ENCODE assay signal across 8 cellular contexts in the genomic region with DNA sequence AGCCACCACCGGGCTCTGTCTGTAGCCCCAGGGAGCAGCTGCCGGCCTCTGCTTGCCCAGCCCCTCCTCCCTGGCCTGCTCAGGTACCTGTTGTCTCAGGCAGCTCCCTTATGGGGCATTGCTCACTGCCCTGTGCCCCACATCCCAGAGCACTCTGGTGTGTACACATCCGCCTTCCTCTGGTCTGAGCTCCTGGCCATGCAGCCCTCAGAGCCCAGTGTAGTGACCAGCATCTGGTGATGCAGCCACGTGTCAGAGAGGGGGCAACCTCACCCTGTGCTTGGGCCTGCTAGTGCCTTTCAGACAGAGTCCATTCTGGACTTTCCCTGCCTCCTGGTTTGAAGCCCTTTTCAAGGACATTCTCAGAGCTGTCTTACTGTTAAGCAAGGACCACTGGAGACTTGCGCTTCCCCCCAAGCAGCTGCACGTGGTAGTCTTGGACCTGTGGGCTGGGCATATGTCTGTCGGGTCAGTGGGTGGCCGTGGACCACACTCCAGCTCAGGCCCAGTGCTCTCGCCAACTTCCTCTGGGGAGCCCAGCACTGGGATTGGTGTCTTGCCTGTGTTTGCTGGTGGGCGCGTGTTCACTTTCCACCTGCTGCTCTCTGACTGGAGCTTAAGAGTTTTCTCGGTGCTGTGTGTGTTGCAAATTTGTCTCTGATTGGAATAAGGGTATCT. TPM values are rescaled to one million over a fixed set of nuclear protein-coding genes. Genes with fewer than 3 reads are reported as not detected.
DNase-seq lines count a peak whose midpoint lies in the region; ATAC-seq and TF ChIP-seq lines count a peak whose summit lies in the region.

No MANE protein-coding gene starts in this region.

- ATAC-seq in natural killer cell: no peak

- H3K14ac ChIP-seq in H9 (ENCODE audit: insufficient read depth, low read length): peak overlapping the region; percentile 14; the same call in 1 of the 2 replicates

- H3K4me2 ChIP-seq in H9 (ENCODE audit: insufficient read depth, insufficient read length, low read length): no peak overlapping the region

- H3K4me3 ChIP-seq in GM12865 (ENCODE audit: low read depth, low read length): peak overlapping the region; percentile 56

- H4K91ac ChIP-seq in H9 (ENCODE audit: insufficient read length, low read depth, low read length): no peak overlapping the region

- H3K4me3 Mint-ChIP-seq in H9 (no peak overlapping the region), natural killer cell (peak overlapping the region; percentile 87), Calu3 (ENCODE audit: low read depth, unreplicated experiment) (no peak overlapping the region)
- H3K4me3 Mint-ChIP-seq in activated CD4-positive, alpha-beta memory T cell treated with anti-CD3 and anti-CD28 coated beads for 36 hours: no peak overlapping the region

- 0 out of 7 replicates have a peak, but pooled peaks cover 0 to 2% (median 1%) of the 10 kb centered on the region in 3 experiments for H3K36me3 Mint-ChIP-seq in H9 (ENCODE audit: insufficient read depth in 1 of 3, low read depth in 3 of 3)
- peaks cover 4% of the 10 kb centered on the region for H3K36me3 Mint-ChIP-seq in activated CD4-positive, alpha-beta memory T cell treated with anti-CD3 and anti-CD28 coated beads for 36 hours
- no peaks in the 10 kb centered on the region for H3K36me3 Mint-ChIP-seq in natural killer cell
- H3K36me3 Mint-ChIP-seq in Calu3 (ENCODE audit: insufficient read depth, unreplicated experiment): no peaks in the 10 kb centered on the region

- intact Hi-C loops in activated CD4-positive, alpha-beta memory T cell treated with anti-CD3 and anti-CD28 coated beads for 36 hours (cut with micrococcal nuclease): no loop called here
- intact Hi-C loops in natural killer cell (cut with micrococcal nuclease): loop anchor here (1.0 to 10.0 kb wide), 4 partner anchors 27 to 300 kb away; no protein-coding TSS in a partner anchor
- intact Hi-C loops in Calu3 (cut with micrococcal nuclease; ENCODE audit: unreplicated experiment): no loop called here

- peaks cover 3% of the 10 kb centered on the region; the same call in 1 of the 2 replicates for H3K79me2 ChIP-seq in H9 (ENCODE audit: insufficient read depth, low read length)

- H4K20me1 ChIP-seq in H9 (ENCODE audit: control insufficient read depth, insufficient read depth, insufficient read length): no peaks in the 10 kb centered on the region

- POLR2A ChIA-PET in activated CD4-positive, alpha-beta memory T cell treated with anti-CD3 and anti-CD28 coated beads for 36 hours (lab: Charles Lee): interaction anchor here (0.7 to 1.1 kb wide), 2 partner anchors 22 to 37 kb away, joined by 3 read pairs; no protein-coding TSS in a partner anchor

- no peaks in the 10 kb centered on the region for H3K27me3 ChIP-seq in H9 (ENCODE audit: insufficient read depth, low read length)

- H3K56ac ChIP-seq in H9 (ENCODE audit: insufficient read length, low read depth, low read length): no peak overlapping the region

- H3K4me1 Mint-ChIP-seq in H9: peaks cover 11 to 23% of the 10 kb centered on the region in 2 experiments
- peaks cover 58% of the 10 kb centered on the region for H3K4me1 Mint-ChIP-seq in activated CD4-positive, alpha-beta memory T cell treated with anti-CD3 and anti-CD28 coated beads for 36 hours (ENCODE audit: low read depth)
- peaks cover 91 to 93% of the 10 kb centered on the region in 2 donors for H3K4me1 Mint-ChIP-seq in natural killer cell
- peaks cover 15% of the 10 kb centered on the region for H3K4me1 Mint-ChIP-seq in Calu3 (ENCODE audit: low read depth, unreplicated experiment)

- H3K27me3 Mint-ChIP-seq in H9 (ENCODE audit: low read depth) (no peaks in the 10 kb centered on the region), natural killer cell (ENCODE audit: low read depth in 2 of 2) (no peaks in the 10 kb centered on the region), Calu3 (ENCODE audit: unreplicated experiment) (no peaks in the 10 kb centered on the region)
- no peaks in the 10 kb centered on the region for H3K27me3 Mint-ChIP-seq in activated CD4-positive, alpha-beta memory T cell treated with anti-CD3 and anti-CD28 coated beads for 36 hours

- no peak overlapping the region for H2BK15ac ChIP-seq in H9 (ENCODE audit: low read depth, low read length)

- no peak overlapping the region for H4K8ac ChIP-seq in H9 (replicated peaks; ENCODE audit: insufficient read length, low read depth, low read length)

- H3K9me3 ChIP-seq in H9 (ENCODE audit: control insufficient read depth, low read depth, low read length): no peaks in the 10 kb centered on the region

- no peaks in the 10 kb centered on the region for H3K23me2 ChIP-seq in H9 (ENCODE audit: insufficient read length, low read depth, low read length, poor library complexity, severe bottlenecking)

- H2BK5ac ChIP-seq in H9 (ENCODE audit: insufficient read length, low read length): no peak overlapping the region

- TF ChIP-seq CTCF in GM12865 (IDR thresholded peaks at IDR 0.05; ENCODE audit: insufficient read depth, low read depth, low read length, missing control alignments): no peak
- TF ChIP-seq CTCF in H9 (conservative IDR thresholded peaks at IDR 0.05): no peak
- TF ChIP-seq CTCF in natural killer cell (IDR thresholded peaks at IDR 0.05): no peak
- no peak for TF ChIP-seq CTCF in Calu3 (IDR thresholded peaks at IDR 0.05; ENCODE audit: unreplicated experiment)

- no peak overlapping the region for H3K9ac ChIP-seq in H9 (ENCODE audit: extremely low read depth, insufficient read length, low read length)

- no CpG with 5 or more reads among the region's 12 CpGs for WGBS in H9 (ENCODE audit: extremely low coverage, insufficient read length, low lambda C conversion rate)

- no peak overlapping the region for H3K18ac ChIP-seq in H9 (ENCODE audit: insufficient read length, low read depth, low read length)

- DNase-seq in GM12865 (ENCODE audit: low read depth) (peak; percentile 50), H9 (no peak), natural killer cell (no peak), SKM-1 (lab: John Stamatoyannopoulos, UW; ENCODE audit: unreplicated experiment) (no peak), Calu3 (no peak), SKM-1 treated with dmso at 0.1 percent for 144 hours (lab: John Stamatoyannopoulos, UW; ENCODE audit: unreplicated experiment) (no peak)
- DNase-seq in activated CD4-positive, alpha-beta memory T cell treated with anti-CD3 and anti-CD28 coated beads for 36 hours: no peak
- DNase-seq in stimulated activated CD4-positive, alpha-beta T cell treated with anti-CD3 and anti-CD28 coated beads, Interleukin-4, amount 100 ng/mL, for 1 hour: no peak

- H3K4me1 ChIP-seq in H9 (ENCODE audit: insufficient read depth, low read length): no peaks in the 10 kb centered on the region

- no peak overlapping the region for H2BK12ac ChIP-seq in H9 (ENCODE audit: insufficient read length, low read depth, low read length)

- H3K4ac ChIP-seq in H9 (ENCODE audit: low read depth, low read length): no peak overlapping the region

- H3T11ph ChIP-seq in H9 (ENCODE audit: low read length): no peak overlapping the region

- no peak overlapping the region for H3K27ac ChIP-seq in H9 (ENCODE audit: insufficient read length, low read depth, low read length)

- H3K79me1 ChIP-seq in H9 (ENCODE audit: insufficient read depth, low read depth, low read length, poor library complexity, severe bottlenecking): no peaks in the 10 kb centered on the region

- no peak overlapping the region for H4K5ac ChIP-seq in H9 (ENCODE audit: insufficient read length, low read depth, low read length)

- no peak overlapping the region for H2BK20ac ChIP-seq in H9 (ENCODE audit: low read depth, low read length, poor library complexity, severe bottlenecking)

- no peak overlapping the region for H2AK5ac ChIP-seq in H9 (ENCODE audit: insufficient read length, low read length)

- H3K9me3 Mint-ChIP-seq in H9: no peaks in the 10 kb centered on the region
- no peaks in the 10 kb centered on the region for H3K9me3 Mint-ChIP-seq in activated CD4-positive, alpha-beta memory T cell treated with anti-CD3 and anti-CD28 coated beads for 36 hours
- no peaks in the 10 kb centered on the region for H3K9me3 Mint-ChIP-seq in natural killer cell
- H3K9me3 Mint-ChIP-seq in Calu3 (ENCODE audit: low read depth, unreplicated experiment): no peaks in the 10 kb centered on the region

- H2AFZ ChIP-seq in H9 (ENCODE audit: low read length): no peak overlapping the region

- H3K27ac Mint-ChIP-seq in H9 (peak overlapping the region in 2 of 3 experiments; percentile 54 to 57; a peak in 4 of 7 replicates), natural killer cell (peak overlapping the region; percentile 91 to 93), Calu3 (ENCODE audit: unreplicated experiment) (no peak overlapping the region)
- peak overlapping the region; percentile 74 for H3K27ac Mint-ChIP-seq in activated CD4-positive, alpha-beta memory T cell treated with anti-CD3 and anti-CD28 coated beads for 36 hours

- BruUV-seq in Calu3 (replicated peaks; lab: Mats Ljungman, UMichigan): no TSS peak

- H3K23ac ChIP-seq in H9 (ENCODE audit: insufficient read length, low read depth, low read length): no peak overlapping the region

- no peak overlapping the region for H2BK120ac ChIP-seq in H9 (ENCODE audit: low read depth, low read length, poor library complexity, severe bottlenecking)

- CTCF ChIA-PET in activated CD4-positive, alpha-beta memory T cell treated with anti-CD3 and anti-CD28 coated beads for 36 hours (lab: Charles Lee): interaction anchor here (0.9 to 1.1 kb wide), 3 partner anchors 19 to 59 kb away, joined by 4 to 7 read pairs (median 5); no protein-coding TSS in a partner anchor
- CTCF ChIA-PET in Calu3 (lab: Charles Lee): no interaction called here

RNA-seq across cellular contexts. Expression of a gene that starts 30.7 kb away (rescaled TPM):
- 18.1 and 20.7 TPM in 2 replicates for total RNA-seq in H9 (2021)
- 10 to 100 TPM; 44.2 to 46.4 TPM for total RNA-seq in activated CD4-positive, alpha-beta memory T cell treated with anti-CD3 and anti-CD28 coated beads for 36 hours
- 100 to 1,000 TPM; 299 to 456 (median 329) TPM for total RNA-seq in natural killer cell
- 26.5 and 28.4 TPM in 2 replicates for total RNA-seq in Calu3 (2022)

Comparison
In these comparisons a context has a peak if more than half of its experiments do, and no peak if none do; other contexts are left out.
1. RNA of a gene that starts 30.7 kb away (total RNA-seq): 299 to 456 TPM in natural killer cell; 44.2 to 46.4 TPM in activated CD4-positive, alpha-beta memory T cell treated with anti-CD3 and anti-CD28 coated beads for 36 hours, 26.5 to 28.4 TPM in Calu3 and 18.1 to 20.7 TPM in H9; every median in the first group is over 4 times any median in the second.